ENCODE assay signal across 32 cellular contexts in the genomic region with DNA sequence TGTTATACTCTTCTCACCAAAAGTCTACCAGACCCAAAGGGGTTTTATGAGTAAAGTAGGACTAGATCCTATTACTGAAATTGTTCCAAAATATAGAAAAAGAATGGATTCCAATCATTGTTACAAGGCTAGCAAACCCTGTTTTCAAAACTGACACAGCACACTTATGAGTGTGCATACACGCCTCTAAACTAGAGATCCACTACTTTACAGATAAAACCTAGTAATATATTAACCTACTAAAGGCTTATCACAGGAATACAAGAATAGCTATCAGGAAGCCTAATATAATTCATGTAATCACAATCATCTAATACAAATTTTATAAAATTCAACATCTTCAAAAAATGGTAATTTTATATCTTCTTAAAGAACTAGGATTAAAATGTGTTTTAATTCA.
"Had no signal": no experiment of that assay in that cellular context is flagged by ENCODE, and none has a peak within 500 bp of the region (broad histone marks: within the 10 kb centered on the region; RNA-seq: fewer than 3 reads in every experiment).

No MANE protein-coding gene starts in this region.

- ATAC-seq: naive thymus-derived CD4-positive, alpha-beta T cell; psoas muscle; right cardiac atrium; sciatic nerve; stimulated activated memory B cell treated with anti-CD40 and anti-IgM and Interleukin-4, amounts not matched to agents 10 μg/mL and 1 μg/mL and 100 μg/mL, for 72 hours; stimulated activated naive CD8-positive, alpha-beta T cell treated with anti-CD3 and anti-CD28 coated beads, Interleukin-15, Interleukin-2, amounts not matched to agents 100 U/mL and 50 U/mL, for 24 hours; upper lobe of right lung had no signal

- H3K27me3 Mint-ChIP-seq: naive thymus-derived CD4-positive, alpha-beta T cell; progenitor cell of endocrine pancreas; stimulated activated memory B cell treated with anti-CD40 and anti-IgM and Interleukin-4, amounts not matched to agents 10 μg/mL and 1 μg/mL and 100 μg/mL, for 72 hours; stimulated activated naive CD8-positive, alpha-beta T cell treated with anti-CD3 and anti-CD28 coated beads, Interleukin-15, amount 100 ng/mL, for 72 hours; type B pancreatic cell had no signal

- H3K27ac Mint-ChIP-seq: nephron; progenitor cell of endocrine pancreas; stimulated activated memory B cell treated with anti-CD40 and anti-IgM and Interleukin-4, amounts not matched to agents 10 μg/mL and 1 μg/mL and 100 μg/mL, for 72 hours; stimulated activated naive CD8-positive, alpha-beta T cell treated with anti-CD3 and anti-CD28 coated beads, Interleukin-15, amount 100 ng/mL, for 72 hours; type B pancreatic cell had no signal

- H3K9me3 Mint-ChIP-seq: naive thymus-derived CD4-positive, alpha-beta T cell; natural killer cell; neural crest cell; stimulated activated memory B cell treated with anti-CD40 and anti-IgM and Interleukin-4, amounts not matched to agents 10 μg/mL and 1 μg/mL and 100 μg/mL, for 72 hours; stimulated activated naive CD8-positive, alpha-beta T cell treated with anti-CD3 and anti-CD28 coated beads, Interleukin-15, amount 100 ng/mL, for 72 hours; type B pancreatic cell had no signal

- H3K4me1 Mint-ChIP-seq: stimulated activated memory B cell treated with anti-CD40 and anti-IgM and Interleukin-4, amounts not matched to agents 10 μg/mL and 1 μg/mL and 100 μg/mL, for 72 hours had no signal

- H3K36me3 Mint-ChIP-seq: natural killer cell had no signal

- DNase-seq: naive thymus-derived CD4-positive, alpha-beta T cell; natural killer cell; nucleus accumbens; ovary; posterior cingulate gyrus; psoas muscle; right cardiac atrium; spleen; stimulated activated CD4-positive, alpha-beta T cell treated with anti-CD3 and anti-CD28 coated beads, Interleukin-12 subunit alpha, Interleukin-12 subunit beta, amount 100 ng/mL, for 4 hours; stimulated activated CD4-positive, alpha-beta T cell treated with anti-CD3 and anti-CD28 coated beads, Interleukin-1b, Interleukin-23, amount 100 ng/mL, for 48 hours; stimulated activated CD4-positive, alpha-beta T cell treated with anti-CD3 and anti-CD28 coated beads, Interleukin-4, amount 100 ng/mL, for 1 hour; stimulated activated CD4-positive, alpha-beta T cell treated with anti-CD3 and anti-CD28 coated beads, Interleukin-4, amount 100 ng/mL, for 4 hours; stimulated activated CD8-positive, alpha-beta memory T cell treated with anti-CD3 and anti-CD28 coated beads, Interleukin-4, amount 100 ng/mL, for 48 hours; stimulated activated naive CD4-positive, alpha-beta T cell; stimulated activated naive CD8-positive, alpha-beta T cell treated with anti-CD3 and anti-CD28 coated beads, Interleukin-15, amount 100 ng/mL, for 72 hours; stimulated activated naive CD8-positive, alpha-beta T cell treated with anti-CD3 and anti-CD28 coated beads, Interleukin-15, Interleukin-2, amounts not matched to agents 100 U/mL and 50 U/mL, for 24 hours; substantia nigra; testis; tibial artery; transverse colon; upper lobe of right lung; uterus had no signal

- H3K4me3 Mint-ChIP-seq: naive thymus-derived CD4-positive, alpha-beta T cell; natural killer cell; nephron; neural crest cell; stimulated activated memory B cell treated with anti-CD40 and anti-IgM and Interleukin-4, amounts not matched to agents 10 μg/mL and 1 μg/mL and 100 μg/mL, for 72 hours; stimulated activated naive CD8-positive, alpha-beta T cell treated with anti-CD3 and anti-CD28 coated beads, Interleukin-15, amount 100 ng/mL, for 72 hours; type B pancreatic cell had no signal

- H3K27ac ChIP-seq: neutrophil, ovary, parathyroid adenoma, psoas muscle, skin epidermis, spleen, suprapubic skin, testis, tibial artery, transverse colon, upper lobe of right lung, uterus had no signal
